In genomic region chr2:37322368-37322767, GRCh38 we compare ENCODE assay signal across 9 cellular contexts. TPM values are rescaled to one million over a fixed set of nuclear protein-coding genes. Genes with fewer than 3 reads are reported as not detected.
A peak's percentile ranks its signal among the peaks of the same experiment; 100 is the strongest.
DNase-seq lines count a peak whose midpoint lies in the region; ATAC-seq, FAIRE-seq and TF ChIP-seq lines count a peak whose summit lies in the region.
"Had no signal": no experiment of that assay in that cellular context is flagged by ENCODE, and none has a peak within 500 bp of the region (broad histone marks: within the 10 kb centered on the region; RNA-seq: fewer than 3 reads in every experiment).

No MANE protein-coding gene starts in this region.

- H3K4me3 Mint-ChIP-seq in stimulated activated naive B cell treated with anti-CD40 and anti-IgM and Interleukin-4, amounts not matched to agents 10 μg/mL and 1 μg/mL and 100 μg/mL, for 72 hours, result no peak overlapping the region
- H3K4me3 Mint-ChIP-seq in activated T-helper 2 cell treated with anti-CD3 and anti-CD28 coated beads, Interferon-gamma antibody, Interleukin-2, Interleukin-4, amounts not matched to agents 10 μg/mL and 5 μg/mL and 100 μg/mL, durations not matched to agents 14 hours and 24 hours and 36 hours (ENCODE audit: low read depth), result no peak overlapping the region

- H3K36me3 Mint-ChIP-seq in stimulated activated naive B cell treated with anti-CD40 and anti-IgM and Interleukin-4, amounts not matched to agents 10 μg/mL and 1 μg/mL and 100 μg/mL, for 72 hours, result peaks cover 0 to 2% of the 10 kb centered on the region in 2 donors
- H3K36me3 Mint-ChIP-seq in activated T-helper 2 cell treated with anti-CD3 and anti-CD28 coated beads, Interferon-gamma antibody, Interleukin-2, Interleukin-4, amounts not matched to agents 10 μg/mL and 5 μg/mL and 100 μg/mL, durations not matched to agents 14 hours and 24 hours and 36 hours (ENCODE audit: low read depth), result peaks cover 22% of the 10 kb centered on the region

- no peaks in the 10 kb centered on the region for H3K36me3 ChIP-seq in mucosa of descending colon (ENCODE audit: low read depth)

- H3K4me1 ChIP-seq in mucosa of descending colon (ENCODE audit: low read depth), result peaks cover 18% of the 10 kb centered on the region

- H3K4me3 ChIP-seq in mucosa of descending colon, result no peak overlapping the region

- TF ChIP-seq POLR2A in H54 (IDR thresholded peaks at IDR 0.05; ENCODE audit: low read depth, low read length), result no peak

- H3K9me3 ChIP-seq in mucosa of descending colon, result no peaks in the 10 kb centered on the region

- no peak for ATAC-seq in stimulated activated naive B cell treated with anti-CD40 and anti-IgM and Interleukin-4, amounts not matched to agents 10 μg/mL and 1 μg/mL and 100 μg/mL, for 72 hours (replicated peaks)
- ATAC-seq in mucosa of descending colon, result no peak
- ATAC-seq in GM21737 (IDR thresholded peaks at IDR 0.05; ENCODE audit: unreplicated experiment), result no peak

- no peak for TF ChIP-seq CTCF in mucosa of descending colon (IDR thresholded peaks at IDR 0.05)

- peaks cover 28 to 55% of the 10 kb centered on the region in 2 donors for H3K4me1 Mint-ChIP-seq in stimulated activated naive B cell treated with anti-CD40 and anti-IgM and Interleukin-4, amounts not matched to agents 10 μg/mL and 1 μg/mL and 100 μg/mL, for 72 hours
- peaks cover 48% of the 10 kb centered on the region for H3K4me1 Mint-ChIP-seq in activated T-helper 2 cell treated with anti-CD3 and anti-CD28 coated beads, Interferon-gamma antibody, Interleukin-2, Interleukin-4, amounts not matched to agents 10 μg/mL and 5 μg/mL and 100 μg/mL, durations not matched to agents 14 hours and 24 hours and 36 hours (ENCODE audit: low read depth)

- no peaks in the 10 kb centered on the region for H3K9me3 Mint-ChIP-seq in stimulated activated naive B cell treated with anti-CD40 and anti-IgM and Interleukin-4, amounts not matched to agents 10 μg/mL and 1 μg/mL and 100 μg/mL, for 72 hours
- H3K9me3 Mint-ChIP-seq in activated T-helper 2 cell treated with anti-CD3 and anti-CD28 coated beads, Interferon-gamma antibody, Interleukin-2, Interleukin-4, amounts not matched to agents 10 μg/mL and 5 μg/mL and 100 μg/mL, durations not matched to agents 14 hours and 24 hours and 36 hours, result no peaks in the 10 kb centered on the region

- FAIRE-seq in H54 (lab: Jason Lieb, UNC), result peak; percentile 6
- FAIRE-seq: RCC 7860 had no signal

- intact Hi-C loops in mucosa of descending colon (cut with DNase I, micrococcal nuclease), result no loop called here
- intact Hi-C loops in activated T-helper 2 cell treated with anti-CD3 and anti-CD28 coated beads, Interferon-gamma antibody, Interleukin-2, Interleukin-4, amounts not matched to agents 10 μg/mL and 5 μg/mL and 100 μg/mL, durations not matched to agents 14 hours and 24 hours and 36 hours (cut with micrococcal nuclease), result loop anchor here (2.0 to 10.0 kb wide), 3 partner anchors 22 to 1078 kb away; partner anchors contain the start of gene QPCT

- DNase-seq in H54 (ENCODE audit: insufficient read length, low spot score) (no peak), RPMI7951 (ENCODE audit: low read depth) (peak; percentile 46), fibroblast of peridontal ligament (ENCODE audit: extremely low read depth) (peak; percentile 67), mucosa of descending colon (no peak)
- no peak for DNase-seq in stimulated activated naive B cell treated with anti-CD40 and anti-IgM and Interleukin-4, amounts not matched to agents 10 μg/mL and 1 μg/mL and 100 μg/mL, for 72 hours
- no peak for DNase-seq in activated T-helper 2 cell treated with anti-CD3 and anti-CD28 coated beads, Interferon-gamma antibody, Interleukin-2, Interleukin-4, amounts not matched to agents 10 μg/mL and 5 μg/mL and 100 μg/mL, durations not matched to agents 14 hours and 24 hours and 36 hours (ENCODE audit: low spot score)
- DNase-seq: stimulated activated CD4-positive, alpha-beta T cell treated with anti-CD3 and anti-CD28 coated beads, Interleukin-12 subunit alpha, Interleukin-12 subunit beta, amount 100 ng/mL, for 4 hours had no signal

- H3K27me3 Mint-ChIP-seq in stimulated activated naive B cell treated with anti-CD40 and anti-IgM and Interleukin-4, amounts not matched to agents 10 μg/mL and 1 μg/mL and 100 μg/mL, for 72 hours, result no peaks in the 10 kb centered on the region
- peaks cover 39% of the 10 kb centered on the region for H3K27me3 Mint-ChIP-seq in activated T-helper 2 cell treated with anti-CD3 and anti-CD28 coated beads, Interferon-gamma antibody, Interleukin-2, Interleukin-4, amounts not matched to agents 10 μg/mL and 5 μg/mL and 100 μg/mL, durations not matched to agents 14 hours and 24 hours and 36 hours (ENCODE audit: low read depth)

- peak overlapping the region; percentile 25 for H3K27ac Mint-ChIP-seq in stimulated activated naive B cell treated with anti-CD40 and anti-IgM and Interleukin-4, amounts not matched to agents 10 μg/mL and 1 μg/mL and 100 μg/mL, for 72 hours
- H3K27ac Mint-ChIP-seq in activated T-helper 2 cell treated with anti-CD3 and anti-CD28 coated beads, Interferon-gamma antibody, Interleukin-2, Interleukin-4, amounts not matched to agents 10 μg/mL and 5 μg/mL and 100 μg/mL, durations not matched to agents 14 hours and 24 hours and 36 hours, result no peak overlapping the region

RNA-seq across cellular contexts. Expression of gene PRKD3, which starts 2.3 kb away (rescaled TPM):
- total RNA-seq in RPMI7951 (2014; rRNA removed; shearing (Covaris generic)), result 94.0 and 96.4 TPM in 2 replicates
- 10 to 100 TPM; 16.0 to 50.1 (median 19.7) TPM for total RNA-seq in mucosa of descending colon
- 11.9 and 14.0 TPM in 2 replicates for total RNA-seq in activated T-helper 2 cell treated with anti-CD3 and anti-CD28 coated beads, Interferon-gamma antibody, Interleukin-2, Interleukin-4, amounts not matched to agents 10 μg/mL and 5 μg/mL and 100 μg/mL, durations not matched to agents 14 hours and 24 hours and 36 hours

RNA-seq across cellular contexts. Expression of gene QPCT, which starts 22.1 kb away (rescaled TPM):
- total RNA-seq in RPMI7951 (2014; rRNA removed; shearing (Covaris generic)), result 126 and 137 TPM in 2 replicates
- 10 to 100 TPM in 1 of 3 donors, 1 to 10 TPM in 2; 4.3 to 15.8 (median 6.8) TPM for total RNA-seq in mucosa of descending colon
- 0.48 and 0.71 TPM in 2 replicates for total RNA-seq in activated T-helper 2 cell treated with anti-CD3 and anti-CD28 coated beads, Interferon-gamma antibody, Interleukin-2, Interleukin-4, amounts not matched to agents 10 μg/mL and 5 μg/mL and 100 μg/mL, durations not matched to agents 14 hours and 24 hours and 36 hours

Comparison
In these comparisons a context has a peak if more than half of its experiments do, and no peak if none do; other contexts are left out.
1. DNase-seq: peak in RPMI7951 (single experiment) and fibroblast of peridontal ligament (single experiment); none in H54 (single experiment), stimulated activated naive B cell treated with anti-CD40 and anti-IgM and Interleukin-4, amounts not matched to agents 10 μg/mL and 1 μg/mL and 100 μg/mL, for 72 hours (single experiment), mucosa of descending colon (0 of 3) and activated T-helper 2 cell treated with anti-CD3 and anti-CD28 coated beads, Interferon-gamma antibody, Interleukin-2, Interleukin-4, amounts not matched to agents 10 μg/mL and 5 μg/mL and 100 μg/mL, durations not matched to agents 14 hours and 24 hours and 36 hours (single experiment).